Comparison of ENCODE assay signal across 9 cellular contexts in genomic region chr11:108734956-108735559, GRCh38.
DNase-seq lines count a peak whose midpoint lies in the region; ATAC-seq, FAIRE-seq and TF ChIP-seq lines count a peak whose summit lies in the region.
"Had no signal": no experiment of that assay in that cellular context is flagged by ENCODE, and none has a peak within 500 bp of the region (broad histone marks: within the 10 kb centered on the region; RNA-seq: fewer than 3 reads in every experiment).

No MANE protein-coding gene starts in this region.

- no peaks in the 10 kb centered on the region for H3K9me2 ChIP-seq in PC-3 (replicated peaks; ENCODE audit: low read length)

- H3F3A ChIP-seq in PC-3 (ENCODE audit: low read length, unreplicated experiment) = peaks cover 5% of the 10 kb centered on the region

- no peaks in the 10 kb centered on the region for H3K27me3 ChIP-seq in PC-3 (ENCODE audit: low read length)

- TF ChIP-seq CTCF in GM12872 (IDR thresholded peaks at IDR 0.05; ENCODE audit: insufficient read depth, low read depth, low read length) (peak; percentile 54), PC-3 (conservative IDR thresholded peaks at IDR 0.05; ENCODE audit: low read depth, low read length) (peak; percentile 92), fibroblast of pulmonary artery (IDR thresholded peaks at IDR 0.05; ENCODE audit: low read length, missing control alignments) (peak; percentile 49)

- peaks cover 5% of the 10 kb centered on the region for H3K36me3 ChIP-seq in PC-3 (ENCODE audit: low read depth, low read length)

- H3K4me1 ChIP-seq in PC-3 (ENCODE audit: insufficient read depth, low read length) = peaks cover 17% of the 10 kb centered on the region

- POLR2A ChIA-PET in PC-3 (lab: Charles Lee; ENCODE audit: unreplicated experiment) = interaction anchor here (0.6 kb wide), 1 partner anchor 390 kb away, joined by 3 read pairs; no protein-coding TSS in a partner anchor

- CTCF ChIA-PET in PC-3 (lab: Charles Lee) = interaction anchor here (0.5 to 0.7 kb wide), 2 partner anchors 11 to 15 kb away, joined by 4 to 5 read pairs; no protein-coding TSS in a partner anchor

- intact Hi-C loops in PC-3 (cut with micrococcal nuclease) = no loop called here

- ATAC-seq in PC-3 = no peak; the same call in 1 of the 2 replicates
- ATAC-seq in HG02678 (IDR thresholded peaks at IDR 0.05; ENCODE audit: unreplicated experiment) = no peak

- H3K4me2 ChIP-seq in PC-3 (ENCODE audit: low read length) = peak overlapping the region; percentile 7; the same call in 1 of the 2 replicates

- no peak overlapping the region for H3K27ac ChIP-seq in PC-3 (ENCODE audit: low read length)

- H3K9ac ChIP-seq in PC-3 (ENCODE audit: low read length) = no peak overlapping the region

- no peaks in the 10 kb centered on the region for H3K9me3 ChIP-seq in PC-3 (ENCODE audit: low read length)

- H4K20me1 ChIP-seq in PC-3 (ENCODE audit: low read length) = 0 out of 2 replicates have a peak, but pooled peaks cover 4% of the 10 kb centered on the region

- H2AFZ ChIP-seq in PC-3 (ENCODE audit: low read length) = peak overlapping the region; percentile 25; the same call in 1 of the 2 replicates

- BruUV-seq in PC-3 (replicated peaks; lab: Mats Ljungman, UMichigan) = no TSS peak

- peak; percentile 14 for FAIRE-seq in A204.1 (lab: Jason Lieb, UNC)
- FAIRE-seq: colon had no signal

- DNase-seq in PC-3 (peak; percentile 66), fibroblast of pulmonary artery (ENCODE audit: low read depth) (peak; percentile 33), hippocampal formation (lab: John Stamatoyannopoulos, UW) (no peak), foreskin melanocyte (no peak), glomerular visceral epithelial cell (ENCODE audit: extremely low spot score) (no peak)

- peaks cover 66% of the 10 kb centered on the region for H3K79me2 ChIP-seq in PC-3 (ENCODE audit: low read length)

- H3K4me3 ChIP-seq in PC-3 (ENCODE audit: low read length) (no peak overlapping the region), fibroblast of pulmonary artery (replicated peaks; ENCODE audit: low read depth, low read length) (no peak overlapping the region)

Comparison
In these comparisons a context has a peak if more than half of its experiments do, and no peak if none do; other contexts are left out.
1. DNase-seq: peak in PC-3 (single experiment) and fibroblast of pulmonary artery (single experiment); none in hippocampal formation (0 of 2), foreskin melanocyte (single experiment) and glomerular visceral epithelial cell (single experiment).
2. Peak in every context shown above with its lines, with median percentiles within 50 percentile points of each other: CTCF ChIP-seq.